ENCODE assay signal across 18 cellular contexts in genomic region chr22:17775781-17776470, GRCh38. TPM values are rescaled to one million over a fixed set of nuclear protein-coding genes. Genes with fewer than 3 reads are reported as not detected.
DNase-seq lines count a peak whose midpoint lies in the region; ATAC-seq and TF ChIP-seq lines count a peak whose summit lies in the region.
"Had no signal": no experiment of that assay in that cellular context is flagged by ENCODE, and none has a peak within 500 bp of the region (broad histone marks: within the 10 kb centered on the region; RNA-seq: fewer than 3 reads in every experiment).

No MANE protein-coding gene starts in this region.

- H3K27ac Mint-ChIP-seq in activated CD8-positive, alpha-beta memory T cell treated with anti-CD3 and anti-CD28 coated beads, Interleukin-2, amount 10 ng/mL, durations not matched to agents 7 days and 5 days = peak overlapping the region; percentile 89
- peak overlapping the region; percentile 20 to 74 (median 72) for H3K27ac Mint-ChIP-seq in brain

- H3K27ac ChIP-seq in KOPT-K1 (ENCODE audit: low read depth, low read length, poor library complexity, severe bottlenecking) (peak overlapping the region; percentile 100), neutrophil (peak overlapping the region; percentile 100), gastroesophageal sphincter (no peak overlapping the region)

- CTCF ChIA-PET in activated CD8-positive, alpha-beta memory T cell treated with anti-CD3 and anti-CD28 coated beads, Interleukin-2, amount 10 ng/mL, durations not matched to agents 7 days and 5 days (lab: Charles Lee) = interaction anchor here (0.9 to 1.6 kb wide), 4 partner anchors 9 to 34 kb away, joined by 3 to 11 read pairs (median 6); no protein-coding TSS in a partner anchor

- H3K4me1 Mint-ChIP-seq in activated CD8-positive, alpha-beta memory T cell treated with anti-CD3 and anti-CD28 coated beads, Interleukin-2, amount 10 ng/mL, durations not matched to agents 7 days and 5 days = peaks cover 65% of the 10 kb centered on the region
- peaks cover 31% of the 10 kb centered on the region for H3K4me1 Mint-ChIP-seq in brain

- H3K4me3 ChIP-seq in neutrophil (ENCODE audit: low read depth in 1 of 2, low read length in 1 of 2) (peak overlapping the region; percentile 75 to 87), gastroesophageal sphincter (no peak overlapping the region)
- H3K4me3 ChIP-seq: A549, colonic mucosa, Peyer's patch had no signal

- H3K27me3 ChIP-seq in neutrophil (no peaks in the 10 kb centered on the region), gastroesophageal sphincter (peaks cover 16% of the 10 kb centered on the region)
- H3K27me3 ChIP-seq: colonic mucosa, Peyer's patch had no signal

- H3K36me3 ChIP-seq in KOPT-K1 (ENCODE audit: insufficient read depth, low read length) (peaks cover 17% of the 10 kb centered on the region), neutrophil (peaks cover 17% of the 10 kb centered on the region), gastroesophageal sphincter (no peaks in the 10 kb centered on the region)
- H3K36me3 ChIP-seq: colonic mucosa, left ventricle myocardium inferior, Peyer's patch had no signal

- no peak for ATAC-seq in activated CD8-positive, alpha-beta memory T cell treated with anti-CD3 and anti-CD28 coated beads, Interleukin-2, amount 10 ng/mL, durations not matched to agents 7 days and 5 days
- no peak for ATAC-seq in gastroesophageal sphincter
- ATAC-seq: A549 had no signal

- no peak for TF ChIP-seq POLR2A in gastroesophageal sphincter (IDR thresholded peaks at IDR 0.05)

- peak overlapping the region; percentile 82 for H3K4me3 Mint-ChIP-seq in activated CD8-positive, alpha-beta memory T cell treated with anti-CD3 and anti-CD28 coated beads, Interleukin-2, amount 10 ng/mL, durations not matched to agents 7 days and 5 days
- H3K4me3 Mint-ChIP-seq in brain = peak overlapping the region; percentile 59 to 83 (median 75)

- H3K27me3 Mint-ChIP-seq in activated CD8-positive, alpha-beta memory T cell treated with anti-CD3 and anti-CD28 coated beads, Interleukin-2, amount 10 ng/mL, durations not matched to agents 7 days and 5 days = peaks cover 39% of the 10 kb centered on the region
- peaks cover 7% of the 10 kb centered on the region for H3K27me3 Mint-ChIP-seq in brain

- DNase-seq in activated CD8-positive, alpha-beta memory T cell treated with anti-CD3 and anti-CD28 coated beads, Interleukin-2, amount 10 ng/mL, durations not matched to agents 7 days and 5 days = no peak
- DNase-seq in activated CD8-positive, alpha-beta memory T cell treated with anti-CD3 and anti-CD28 coated beads, Interleukin-2, amount 50 U/mL, for 4 hours = no peak
- no peak for DNase-seq in NCI-H146 treated with DMSO at 0.1 percent for 48 hours (lab: John Stamatoyannopoulos, UW; ENCODE audit: unreplicated experiment)
- no peak for DNase-seq in SIG-M5 (lab: John Stamatoyannopoulos, UW)
- DNase-seq: activated CD4-positive, alpha-beta T cell treated with anti-CD3 and anti-CD28 coated beads, Interleukin-2, amount 50 U/mL, for 48 hours; colonic mucosa; HCEC 1CT; hypothalamus; KG1; left ventricle myocardium inferior; NCI-H1694 treated with DMSO at 0.1 percent for 48 hours; NCI-H524 treated with DMSO at 0.1 percent for 48 hours had no signal

- H3K36me3 Mint-ChIP-seq in activated CD8-positive, alpha-beta memory T cell treated with anti-CD3 and anti-CD28 coated beads, Interleukin-2, amount 10 ng/mL, durations not matched to agents 7 days and 5 days = peaks cover 7% of the 10 kb centered on the region
- no peaks in the 10 kb centered on the region for H3K36me3 Mint-ChIP-seq in brain

- 87% methylated on average over 4 to 7 of the region's 10 CpGs for WGBS in gastroesophageal sphincter (ENCODE audit: low coverage in 1 of 2), 2 donors

- H3K9me3 Mint-ChIP-seq in activated CD8-positive, alpha-beta memory T cell treated with anti-CD3 and anti-CD28 coated beads, Interleukin-2, amount 10 ng/mL, durations not matched to agents 7 days and 5 days (ENCODE audit: low read depth) = no peaks in the 10 kb centered on the region
- H3K9me3 Mint-ChIP-seq in brain = no peaks in the 10 kb centered on the region

- no peaks in the 10 kb centered on the region for H3K9me3 ChIP-seq in KOPT-K1 (ENCODE audit: insufficient read depth, low read length, poor library complexity, severe bottlenecking)
- no peaks in the 10 kb centered on the region for H3K9me3 ChIP-seq in neutrophil
- no peaks in the 10 kb centered on the region for H3K9me3 ChIP-seq in gastroesophageal sphincter
- H3K9me3 ChIP-seq: A549, colonic mucosa, left ventricle myocardium inferior, Peyer's patch had no signal

- no peak for TF ChIP-seq EP300 in gastroesophageal sphincter (IDR thresholded peaks at IDR 0.05)

- TF ChIP-seq CTCF in brain (conservative IDR thresholded peaks at IDR 0.05) (no peak), neutrophil (IDR thresholded peaks at IDR 0.05) (no peak), gastroesophageal sphincter (IDR thresholded peaks at IDR 0.05) (no peak)

- H3K4me1 ChIP-seq in neutrophil (ENCODE audit: control insufficient read depth in 1 of 2, insufficient read depth in 1 of 2, low read depth in 1 of 2, low read length in 1 of 2) (peaks cover 79 to 83% of the 10 kb centered on the region in 2 experiments), gastroesophageal sphincter (peaks cover 0 to 26% (median 13%) of the 10 kb centered on the region in 3 donors)

RNA-seq across cellular contexts. Expression of gene BID, which starts 1.7 kb away (rescaled TPM):
- total RNA-seq in activated CD8-positive, alpha-beta memory T cell treated with anti-CD3 and anti-CD28 coated beads, Interleukin-2, amount 10 ng/mL, durations not matched to agents 7 days and 5 days = 10 to 100 TPM; 16.4 to 29.2 TPM
- polyA plus RNA-seq in brain (ENCODE audit: insufficient read depth, low read depth, low replicate concordance) = 36.7 TPM
- total RNA-seq in gastroesophageal sphincter = 10 to 100 TPM in 3 of 4 donors, 1 to 10 TPM in 1; 5.9 to 34.5 (median 21.4) TPM

Comparison
In these comparisons a context has a peak if more than half of its experiments do, and no peak if none do; other contexts are left out.
1. H3K27ac ChIP-seq: peak in KOPT-K1 (single experiment) and neutrophil (single experiment); none in gastroesophageal sphincter (0 of 4).
2. H3K4me3 ChIP-seq: peak in neutrophil (2 of 2); none in gastroesophageal sphincter (0 of 2).